ENCODE assay signal across 8 cellular contexts in genomic region chr20:22974354-22974753, GRCh38.
A peak's percentile ranks its signal among the peaks of the same experiment; 100 is the strongest.
DNase-seq lines count a peak whose midpoint lies in the region; ATAC-seq and TF ChIP-seq lines count a peak whose summit lies in the region.

No MANE protein-coding gene starts in this region.

- 0 to 8% methylated on average over 1 of the region's 1 CpG for WGBS in body of pancreas, 2 donors
- 17% methylated on average over 1 of the region's 1 CpG for WGBS in prostate gland

- no peaks in the 10 kb centered on the region for H3K36me3 ChIP-seq in Karpas-422 (ENCODE audit: insufficient read depth, low read length)
- H3K36me3 ChIP-seq in body of pancreas (replicated peaks in 1 of 2; ENCODE audit: insufficient read depth in 1 of 2, low read depth in 2 of 2): no peaks in the 10 kb centered on the region
- H3K36me3 ChIP-seq in lower lobe of right lung: no peaks in the 10 kb centered on the region
- H3K36me3 ChIP-seq in prostate gland: no peaks in the 10 kb centered on the region

- intact Hi-C loops in body of pancreas (cut with DNase I) (no loop called here), lower lobe of right lung (cut with DNase I) (no loop called here), head of caudate nucleus (cut with DNase I) (no loop called here), prostate gland (cut with DNase I) (no loop called here)

- no peaks in the 10 kb centered on the region for H3K9me2 ChIP-seq in Karpas-422 (replicated peaks; ENCODE audit: insufficient read depth, low read length)

- no peak overlapping the region for H2AFZ ChIP-seq in Karpas-422 (ENCODE audit: low read length)

- H3K4me1 ChIP-seq in Karpas-422 (ENCODE audit: low read length) (no peaks in the 10 kb centered on the region), body of pancreas (no peaks in the 10 kb centered on the region), lower lobe of right lung (peaks cover 20% of the 10 kb centered on the region), prostate gland (replicated peaks) (no peaks in the 10 kb centered on the region)

- TF ChIP-seq POLR2A in body of pancreas (IDR thresholded peaks at IDR 0.05) (no peak), prostate gland (IDR thresholded peaks at IDR 0.05) (no peak)

- no peaks in the 10 kb centered on the region for H3K79me2 ChIP-seq in Karpas-422 (ENCODE audit: low read length)

- no peaks in the 10 kb centered on the region for H4K20me1 ChIP-seq in Karpas-422 (ENCODE audit: insufficient read depth, low read depth, low read length)

- no peak overlapping the region for H3K4me2 ChIP-seq in Karpas-422 (ENCODE audit: low read depth, low read length, poor library complexity, severe bottlenecking)

- H3K4me3 ChIP-seq in Karpas-422 (ENCODE audit: low read length): no peak overlapping the region
- no peak overlapping the region for H3K4me3 ChIP-seq in body of pancreas
- no peak overlapping the region for H3K4me3 ChIP-seq in lower lobe of right lung
- no peak overlapping the region for H3K4me3 ChIP-seq in prostate gland

- ATAC-seq in body of pancreas (no peak), lower lobe of right lung (no peak), HG02610 (IDR thresholded peaks at IDR 0.05; ENCODE audit: unreplicated experiment) (no peak)

- H3K9me3 ChIP-seq in Karpas-422 (ENCODE audit: low read length) (no peaks in the 10 kb centered on the region), body of pancreas (no peaks in the 10 kb centered on the region), lower lobe of right lung (no peaks in the 10 kb centered on the region), prostate gland (no peaks in the 10 kb centered on the region)

- peak in 4 of 7 experiments; percentile 7 to 16 (median 16) for TF ChIP-seq CTCF in body of pancreas (IDR thresholded peaks at IDR 0.05)
- peak; percentile 27 for TF ChIP-seq CTCF in lower lobe of right lung (IDR thresholded peaks at IDR 0.05)
- TF ChIP-seq CTCF in prostate gland (IDR thresholded peaks at IDR 0.05): peak in 2 of 4 experiments; percentile 18 to 24

- no peak overlapping the region for H3K9ac ChIP-seq in Karpas-422 (ENCODE audit: low read length)

- H3K27ac ChIP-seq in Karpas-422 (ENCODE audit: low read length) (no peak overlapping the region), body of pancreas (no peak overlapping the region), lower lobe of right lung (no peak overlapping the region), prostate gland (no peak overlapping the region)

- DNase-seq in ELF-1 (ENCODE audit: low read depth, low spot score): peak; percentile 34
- peak; percentile 78 for DNase-seq in Karpas-422
- peak in 2 of 4 donors; percentile 6 to 12 for DNase-seq in body of pancreas
- DNase-seq in lower lobe of right lung: no peak
- DNase-seq in amygdala (lab: John Stamatoyannopoulos, UW): no peak
- no peak for DNase-seq in head of caudate nucleus
- no peak for DNase-seq in prostate gland (ENCODE audit: low spot score)

- H3K27me3 ChIP-seq in Karpas-422 (ENCODE audit: low read length): no peaks in the 10 kb centered on the region
- H3K27me3 ChIP-seq in body of pancreas: peaks cover 0 to 4% of the 10 kb centered on the region in 2 donors
- no peaks in the 10 kb centered on the region for H3K27me3 ChIP-seq in lower lobe of right lung (ENCODE audit: low read depth)
- peaks cover 6% of the 10 kb centered on the region for H3K27me3 ChIP-seq in prostate gland (replicated peaks; ENCODE audit: insufficient read depth)

Comparison
In these comparisons a context has a peak if more than half of its experiments do, and no peak if none do; other contexts are left out.
1. DNase-seq: peak in ELF-1 (single experiment) and Karpas-422 (single experiment); none in lower lobe of right lung (single experiment), amygdala (0 of 56), head of caudate nucleus (0 of 42) and prostate gland (single experiment).